In the genomic region with DNA sequence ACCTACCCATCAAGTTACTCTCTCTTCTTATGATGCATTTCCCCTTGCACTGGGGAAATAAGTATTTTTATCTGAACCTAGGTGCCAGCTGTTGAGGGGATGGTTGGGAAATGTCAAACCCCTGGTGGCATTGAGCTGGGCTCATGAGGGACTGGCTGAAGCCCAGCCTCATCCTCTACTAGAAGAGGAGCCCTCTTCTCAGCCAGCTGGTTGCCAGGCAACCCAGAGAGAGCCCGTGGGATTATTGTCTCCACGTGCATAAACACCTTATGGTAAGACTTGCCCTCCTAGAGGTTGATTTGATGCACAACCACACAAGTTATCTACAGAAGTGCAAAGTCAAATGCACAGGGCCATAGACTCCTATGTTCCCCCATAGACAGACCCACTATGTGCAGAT, we compare ENCODE assay signal across 15 cellular contexts.
"Had no signal": no experiment of that assay in that cellular context is flagged by ENCODE, and none has a peak within 500 bp of the region (broad histone marks: within the 10 kb centered on the region; RNA-seq: fewer than 3 reads in every experiment).

No MANE protein-coding gene starts in this region.

- DNase-seq: activated CD4-positive, alpha-beta memory T cell treated with anti-CD3 and anti-CD28 coated beads for 36 hours; activated CD4-positive, alpha-beta T cell treated with anti-CD3 and anti-CD28 coated beads, Interleukin-2, amount 10 ng/mL, durations not matched to agents 7 days and 5 days; activated CD4-positive, CD25-positive, alpha-beta regulatory T cell; activated CD8-positive, alpha-beta memory T cell treated with anti-CD3 and anti-CD28 coated beads for 24 hours; activated gamma-delta T cell; activated naive CD4-positive, alpha-beta T cell treated with anti-CD3 and anti-CD28 coated beads for 36 hours; activated T-cell treated with anti-CD3 and anti-CD28 coated beads, Interleukin-2, amount 50 U/mL, for 48 hours; brain microvascular endothelial cell; KG1; NCI-H1048; NCI-H2081; NCI-H69; SIG-M5; T-helper 2 cell; T1000 had no signal
